ENCODE assay signal across 8 cellular contexts in the genomic region with DNA sequence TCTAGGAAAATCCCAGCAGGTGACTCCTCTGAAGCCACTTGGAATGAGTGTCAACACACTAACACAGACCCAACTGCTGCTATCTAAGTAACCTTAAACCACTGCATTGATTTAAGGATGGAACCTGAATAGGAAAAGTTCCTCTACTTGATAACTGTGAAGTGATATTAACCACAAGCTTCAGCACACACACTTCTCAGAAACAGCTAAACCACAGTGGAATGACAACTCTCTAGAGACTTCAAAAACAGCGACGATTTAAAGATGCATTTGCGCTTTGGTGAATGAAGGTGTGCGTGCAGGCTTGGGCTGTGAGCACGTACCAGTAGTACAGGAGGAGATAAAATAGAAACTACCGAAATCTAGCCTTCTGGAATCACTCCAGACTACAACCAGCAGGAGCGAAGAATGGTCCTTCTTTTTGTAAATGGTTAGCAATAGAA.
DNase-seq lines count a peak whose midpoint lies in the region; ATAC-seq, FAIRE-seq and TF ChIP-seq lines count a peak whose summit lies in the region.

No MANE protein-coding gene starts in this region.

- 11% methylated on average over 7 of the region's 7 CpGs; no CpG with 5 or more reads in 1 of the 2 experiments for WGBS in H1 (ENCODE audit: extremely low coverage in 1 of 2, insufficient coverage in 1 of 2, insufficient read length in 1 of 2, insufficient replicate concordance in 2 of 2, low coverage in 1 of 2, low lambda C conversion rate in 2 of 2, missing lambda C conversion rate in 1 of 2), 2 experiments
- WGBS in testis, 2 donors: 0 to 1% methylated on average over 7 of the region's 7 CpGs

- H3K79me1 ChIP-seq in H1 (ENCODE audit: low read depth, low read length): no peaks in the 10 kb centered on the region

- H3K4me1 ChIP-seq in HUES48 (ENCODE audit: control insufficient read depth, insufficient read depth, low read length): peaks cover 8% of the 10 kb centered on the region
- H3K4me1 ChIP-seq in H1 (replicated peaks in 1 of 4; ENCODE audit: control insufficient read depth in 3 of 4, insufficient read depth in 4 of 4, low read length in 3 of 4): peaks cover 0 to 3% (median 2%) of the 10 kb centered on the region in 4 experiments; a peak in 5 of 7 replicates
- H3K4me1 ChIP-seq in testis: peaks cover 10% of the 10 kb centered on the region

- TF ChIP-seq CTCF in H1 (IDR thresholded peaks at IDR 0.05; ENCODE audit: control extremely low read depth in 1 of 3, insufficient read depth in 1 of 3, low read depth in 1 of 3, low read length in 3 of 3) (no peak), testis (IDR thresholded peaks at IDR 0.05) (no peak)

- H3K79me2 ChIP-seq in H1 (ENCODE audit: control insufficient read depth in 1 of 2, insufficient read depth in 2 of 2, low read length in 2 of 2): no peaks in the 10 kb centered on the region

- no peak overlapping the region for H4K8ac ChIP-seq in H1 (ENCODE audit: extremely low read depth, insufficient read depth, low read length)

- H2BK12ac ChIP-seq in H1 (ENCODE audit: low read depth, low read length): no peak overlapping the region

- POLR2A ChIA-PET in H1 (lab: Charles Lee; ENCODE audit: partially characterized antibody): interaction anchor here (0.6 to 1.8 kb wide), 5 partner anchors 9 to 273 kb away, joined by 3 to 6 read pairs (median 3); no protein-coding TSS in a partner anchor

- H4K91ac ChIP-seq in H1 (replicated peaks; ENCODE audit: insufficient read length, low read length): no peak overlapping the region

- FAIRE-seq in H1 (lab: Jason Lieb, UNC): no peak

- no peaks in the 10 kb centered on the region for H3K9me3 Mint-ChIP-seq in natural killer cell treated with Interleukin-12 subunit alpha and Interleukin-12 subunit beta and Interleukin-15 and Interleukin-18, amount 100 ng/mL, for 72 hours

- peak overlapping the region; percentile 97 for H3K4me3 Mint-ChIP-seq in natural killer cell treated with Interleukin-12 subunit alpha and Interleukin-12 subunit beta and Interleukin-15 and Interleukin-18, amount 100 ng/mL, for 72 hours

- H2BK20ac ChIP-seq in H1 (ENCODE audit: low read length): no peak overlapping the region

- no peak overlapping the region for H3K23ac ChIP-seq in H1 (ENCODE audit: insufficient read length)

- no peak for TF ChIP-seq RAD21 in H1 (IDR thresholded peaks at IDR 0.05 in 1 of 2, conservative IDR thresholded peaks at IDR 0.05 in 1 of 2; ENCODE audit: low read depth in 2 of 2, low read length in 2 of 2)

- no peak overlapping the region for H2AFZ ChIP-seq in H1 (ENCODE audit: low read length)

- H3K4me3 ChIP-seq in HUES48 (ENCODE audit: low read depth, low read length) (peak overlapping the region; percentile 86), H1 (ENCODE audit: extremely low read depth in 1 of 4, insufficient read depth in 2 of 4, low read depth in 3 of 4, low read length in 4 of 4) (peak overlapping the region; percentile 35 to 88 (median 70); a peak in 7 of 8 replicates), testis (peak overlapping the region; percentile 64 to 79)

- H3K9ac ChIP-seq in HUES48 (ENCODE audit: low read depth, low read length) (no peak overlapping the region), H1 (replicated peaks in 1 of 4; ENCODE audit: extremely low read depth in 1 of 4, low read depth in 3 of 4, low read length in 3 of 4) (no peak overlapping the region)

- peak overlapping the region; percentile 79 to 99 for H3K4me2 ChIP-seq in H1 (ENCODE audit: insufficient read depth in 1 of 2, low read depth in 2 of 2, low read length in 2 of 2)

- TF ChIP-seq POLR2A in H1 (IDR thresholded peaks at IDR 0.05; ENCODE audit: control extremely low read depth in 1 of 2, low read depth in 2 of 2, low read length in 2 of 2) (no peak), testis (IDR thresholded peaks at IDR 0.05) (no peak)

- H3K4ac ChIP-seq in H1 (replicated peaks; ENCODE audit: insufficient read length, low read depth, low read length): no peak overlapping the region

- no peaks in the 10 kb centered on the region for H3K36me3 Mint-ChIP-seq in natural killer cell treated with Interleukin-12 subunit alpha and Interleukin-12 subunit beta and Interleukin-15 and Interleukin-18, amount 100 ng/mL, for 72 hours

- H3K4me1 Mint-ChIP-seq in natural killer cell treated with Interleukin-12 subunit alpha and Interleukin-12 subunit beta and Interleukin-15 and Interleukin-18, amount 100 ng/mL, for 72 hours (ENCODE audit: low read depth in 2 of 2): peaks cover 21 to 28% of the 10 kb centered on the region in 2 donors

- H3K27ac ChIP-seq in HUES48 (ENCODE audit: low read depth, low read length) (no peak overlapping the region), H1 (ENCODE audit: low read depth, low read length) (no peak overlapping the region), testis (peak overlapping the region in 1 of 2 donors; percentile 83)

- no peak overlapping the region for H2AK5ac ChIP-seq in H1 (ENCODE audit: low read depth, low read length)

- no peak overlapping the region for H2BK15ac ChIP-seq in H1 (ENCODE audit: low read length)

- H2BK5ac ChIP-seq in H1 (ENCODE audit: low read depth, low read length): no peak overlapping the region

- peak; percentile 12 for DNase-seq in NCI-H2227 (lab: John Stamatoyannopoulos, UW; ENCODE audit: unreplicated experiment)
- no peak for DNase-seq in NCI-H2227 treated with DMSO at 0.1 percent for 48 hours (lab: John Stamatoyannopoulos, UW)
- peak; percentile 36 for DNase-seq in activated CD4-positive, alpha-beta T cell treated with anti-CD3 and anti-CD28 coated beads for 1 hour
- no peak for DNase-seq in H1 (ENCODE audit: low read depth in 1 of 2, low spot score in 2 of 2)
- peak; percentile 73 for DNase-seq in natural killer cell treated with Interleukin-12 subunit alpha and Interleukin-12 subunit beta and Interleukin-15 and Interleukin-18, amount 100 ng/mL, for 72 hours (ENCODE audit: low spot score)
- DNase-seq in testis: no peak
- no peak for DNase-seq in T1000 (lab: John Stamatoyannopoulos, UW)

- no peak overlapping the region for H4K5ac ChIP-seq in H1 (ENCODE audit: insufficient read length, low read depth, low read length)

- H2BK120ac ChIP-seq in H1 (replicated peaks; ENCODE audit: low read depth, low read length): no peak overlapping the region

- H3K23me2 ChIP-seq in H1 (ENCODE audit: low read depth, low read length): peaks cover 9% of the 10 kb centered on the region

- peaks cover 16% of the 10 kb centered on the region for H3K27me3 ChIP-seq in HUES48 (ENCODE audit: control insufficient read depth, insufficient read depth, low read length)
- peaks cover 0 to 12% (median 1%) of the 10 kb centered on the region in 4 experiments; a peak in 3 of 7 replicates for H3K27me3 ChIP-seq in H1 (replicated peaks in 1 of 4; ENCODE audit: control insufficient read depth in 3 of 4, extremely low read depth in 1 of 4, insufficient read depth in 3 of 4, low read length in 3 of 4)
- no peaks in the 10 kb centered on the region for H3K27me3 ChIP-seq in testis

- ATAC-seq in natural killer cell treated with Interleukin-12 subunit alpha and Interleukin-12 subunit beta and Interleukin-15 and Interleukin-18, amount 100 ng/mL, for 72 hours: peak; percentile 56

- no peak overlapping the region for H3K56ac ChIP-seq in H1 (replicated peaks; ENCODE audit: insufficient read length, low read depth, low read length)

- CTCF ChIA-PET in H1 (lab: Charles Lee; ENCODE audit: partially characterized antibody): interaction anchor here (0.8 to 1.4 kb wide), 4 partner anchors 19 to 171 kb away, joined by 3 to 4 read pairs (median 3); no protein-coding TSS in a partner anchor

- no peak overlapping the region for H3K18ac ChIP-seq in H1 (ENCODE audit: extremely low read depth, low read length)

- H3K9me3 ChIP-seq in HUES48 (ENCODE audit: control insufficient read depth, insufficient read depth, low read length) (no peaks in the 10 kb centered on the region), H1 (ENCODE audit: insufficient read depth in 2 of 2, low read depth in 1 of 2, low read length in 1 of 2) (no peaks in the 10 kb centered on the region), testis (no peaks in the 10 kb centered on the region)

- no peak for TF ChIP-seq EP300 in H1 (IDR thresholded peaks at IDR 0.05; ENCODE audit: borderline replicate concordance in 1 of 2, low read depth in 2 of 2, low read length in 2 of 2)

- H4K20me1 ChIP-seq in H1 (replicated peaks in 1 of 2; ENCODE audit: control insufficient read depth in 1 of 2, insufficient read depth in 2 of 2, low read length in 2 of 2): no peaks in the 10 kb centered on the region

- intact Hi-C loops in testis (cut with DNase I; ENCODE audit: low total_unique reads): no loop called here

- no peaks in the 10 kb centered on the region for H3K36me3 ChIP-seq in HUES48 (ENCODE audit: control insufficient read depth, insufficient read depth, low read length)
- H3K36me3 ChIP-seq in H1 (ENCODE audit: control insufficient read depth in 2 of 4, insufficient read depth in 4 of 4, low read length in 3 of 4): no peaks in the 10 kb centered on the region
- no peaks in the 10 kb centered on the region for H3K36me3 ChIP-seq in testis (ENCODE audit: low read depth, missing control alignments)

- peak overlapping the region; percentile 90 to 94 for H3K27ac Mint-ChIP-seq in natural killer cell treated with Interleukin-12 subunit alpha and Interleukin-12 subunit beta and Interleukin-15 and Interleukin-18, amount 100 ng/mL, for 72 hours

- no peaks in the 10 kb centered on the region for H3K27me3 Mint-ChIP-seq in natural killer cell treated with Interleukin-12 subunit alpha and Interleukin-12 subunit beta and Interleukin-15 and Interleukin-18, amount 100 ng/mL, for 72 hours

- H3K14ac ChIP-seq in H1 (ENCODE audit: insufficient read length): no peak overlapping the region

TF ChIP-seq in H1, 55 proteins besides CTCF, POLR2A, EP300 and RAD21 (continues in another document):
- TF ChIP-seq TCF12 (IDR thresholded peaks at IDR 0.05; ENCODE audit: low read depth, low read length) (no peak), RFX5 (IDR thresholded peaks at IDR 0.05; ENCODE audit: borderline replicate concordance, low read depth, low read length) (no peak), TAF7 (optimal IDR thresholded peaks at IDR 0.05; ENCODE audit: borderline replicate concordance, low read depth, low read length) (no peak), PHF8 (conservative IDR thresholded peaks at IDR 0.05; ENCODE audit: low read depth, low read length) (no peak), CHD2 (IDR thresholded peaks at IDR 0.05; ENCODE audit: low read length) (no peak), TBP (IDR thresholded peaks at IDR 0.05; ENCODE audit: low read depth, low read length) (no peak), RNF2 (IDR thresholded peaks at IDR 0.05; ENCODE audit: borderline replicate concordance, low read depth, low read length, missing control alignments, poor library complexity, severe bottlenecking) (no peak), BRCA1 (IDR thresholded peaks at IDR 0.05; ENCODE audit: low read depth, low read length) (no peak), ASH2L (IDR thresholded peaks at IDR 0.05; ENCODE audit: low read length) (no peak), CREB1 (IDR thresholded peaks at IDR 0.05) (no peak), CEBPB (IDR thresholded peaks at IDR 0.05; ENCODE audit: low read depth, low read length) (no peak)
- TF ChIP-seq, protein P1, sequence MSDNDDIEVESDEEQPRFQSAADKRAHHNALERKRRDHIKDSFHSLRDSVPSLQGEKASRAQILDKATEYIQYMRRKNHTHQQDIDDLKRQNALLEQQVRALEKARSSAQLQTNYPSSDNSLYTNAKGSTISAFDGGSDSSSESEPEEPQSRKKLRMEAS (IDR thresholded peaks at IDR 0.05): no peak

Comparison
In these comparisons a context has a peak if more than half of its experiments do, and no peak if none do; other contexts are left out.
1. DNase-seq: peak in NCI-H2227 (single experiment), activated CD4-positive, alpha-beta T cell treated with anti-CD3 and anti-CD28 coated beads for 1 hour (single experiment) and natural killer cell treated with Interleukin-12 subunit alpha and Interleukin-12 subunit beta and Interleukin-15 and Interleukin-18, amount 100 ng/mL, for 72 hours (single experiment); none in NCI-H2227 treated with DMSO at 0.1 percent for 48 hours (single experiment), H1 (0 of 2), testis (single experiment) and T1000 (single experiment).
2. Peak in every context shown above with its lines, with median percentiles within 50 percentile points of each other: H3K4me3 ChIP-seq.